In the genomic region with DNA sequence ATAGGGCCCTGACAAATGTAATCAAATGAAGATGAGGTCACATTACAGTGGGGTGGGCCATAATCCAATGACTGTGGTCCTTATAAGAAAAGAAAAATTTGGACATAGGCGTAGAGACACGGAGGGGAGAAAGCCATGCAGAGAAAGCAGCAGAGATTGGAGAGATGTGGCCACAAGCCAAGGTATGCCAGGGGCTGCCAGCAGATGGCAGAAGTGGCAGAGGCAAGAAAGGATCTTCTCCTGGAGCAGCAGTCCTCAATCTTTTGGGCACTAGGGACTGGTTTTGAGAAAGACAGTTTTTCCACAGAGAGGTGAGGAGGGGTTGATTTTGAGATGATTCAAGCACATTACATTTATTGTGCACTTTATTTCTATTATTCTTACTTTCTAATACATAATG, we compare ENCODE assay signal across 9 cellular contexts.
DNase-seq lines count a peak whose midpoint lies in the region; ATAC-seq and TF ChIP-seq lines count a peak whose summit lies in the region.
"Had no signal": no experiment of that assay in that cellular context is flagged by ENCODE, and none has a peak within 500 bp of the region (broad histone marks: within the 10 kb centered on the region; RNA-seq: fewer than 3 reads in every experiment).

No MANE protein-coding gene starts in this region.

- peak; percentile 51 for ATAC-seq in esophagus mucosa
- ATAC-seq in HG03159 (IDR thresholded peaks at IDR 0.05; ENCODE audit: unreplicated experiment), result no peak

- no peak overlapping the region for H3K27ac ChIP-seq in C4-2B

- TF ChIP-seq CTCF in C4-2B (conservative IDR thresholded peaks at IDR 0.05), result peak; percentile 91
- TF ChIP-seq CTCF in GM12864 (IDR thresholded peaks at IDR 0.05; ENCODE audit: low read depth, low read length, missing control alignments), result peak; percentile 63

- DNase-seq in GM12864 (ENCODE audit: low read depth), result no peak
- DNase-seq in RPMI7951 (ENCODE audit: low read depth), result peak; percentile 10
- DNase-seq in activated CD4-positive, CD25-positive, alpha-beta regulatory T cell (lab: John Stamatoyannopoulos, UW), result no peak
- DNase-seq in hippocampal formation (lab: John Stamatoyannopoulos, UW), result no peak
- no peak for DNase-seq in germinal center (ENCODE audit: low spot score)
- DNase-seq: NCI-H2081 treated with DMSO at 0.1 percent for 48 hours had no signal

- H3K4me3 ChIP-seq in GM12864 (ENCODE audit: low read depth, low read length), result no peak overlapping the region
